ENCODE assay signal across 33 cellular contexts in the genomic region with DNA sequence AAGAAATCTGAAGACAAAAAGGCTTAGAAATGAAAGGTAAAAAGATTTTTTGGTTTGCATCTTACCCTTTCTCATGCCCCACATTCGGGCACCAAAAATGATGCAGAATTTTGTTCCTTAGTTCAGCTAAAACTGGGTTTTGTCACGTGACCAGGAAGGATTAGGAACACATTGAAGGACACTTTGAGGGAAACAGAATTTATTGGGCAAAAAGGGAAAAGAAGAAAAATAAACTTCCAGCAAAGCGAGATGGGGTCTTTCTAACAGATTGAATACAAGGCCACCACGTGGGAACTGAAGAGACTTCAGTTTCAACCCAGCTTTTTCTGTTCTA.
"Had no signal": no experiment of that assay in that cellular context is flagged by ENCODE, and none has a peak within 500 bp of the region (broad histone marks: within the 10 kb centered on the region; RNA-seq: fewer than 3 reads in every experiment).

No MANE protein-coding gene starts in this region.

- H3K27me3 ChIP-seq: adrenal gland, body of pancreas, breast epithelium, MG63, Peyer's patch, SJSA1 had no signal

- DNase-seq: activated B cell treated with CpG ODN at 0.5 μM for 24 hours; activated CD4-positive, alpha-beta memory T cell treated with anti-CD3 and anti-CD28 coated beads for 36 hours; activated CD4-positive, alpha-beta T cell treated with anti-CD3 and anti-CD28 coated beads for 4 hours; activated CD4-positive, alpha-beta T cell treated with anti-CD3 and anti-CD28 coated beads, Interleukin-2, amount 50 U/mL, for 1 hour; activated CD4-positive, CD25-positive, alpha-beta regulatory T cell treated with anti-CD3 and anti-CD28 coated beads, Interleukin-2, amount 50 U/mL, for 72 hours; activated CD8-positive, alpha-beta memory T cell treated with anti-CD3 and anti-CD28 coated beads, Interleukin-2, amount 50 U/mL, for 4 hours; activated gamma-delta T cell treated with Interleukin-2 at 50 U/mL for 16 hours; activated naive CD4-positive, alpha-beta T cell treated with anti-CD3 and anti-CD28 coated beads for 36 hours; activated T-cell treated with anti-CD3 and anti-CD28 coated beads for 4 hours; activated T-cell treated with anti-CD3 and anti-CD28 coated beads, Interleukin-2, amount 50 U/mL, for 4 hours; adrenal gland; body of pancreas; Kasumi-1; KG1; MG63; NCI-H1048; NCI-H1105 treated with DMSO at 0.1 percent for 48 hours; NCI-H1436; NCI-H1694; NCI-H1930; NCI-H345; NCI-H524 treated with DMSO at 0.1 percent for 48 hours; PC-3; Peyer's patch; RPMI8226; SHP77 treated with DMSO at 0.1 percent for 48 hours; SK-N-SH had no signal

- H3K27ac Mint-ChIP-seq: activated B cell treated with CpG ODN at 0.5 μM for 24 hours; activated CD4-positive, alpha-beta memory T cell treated with anti-CD3 and anti-CD28 coated beads for 36 hours; activated naive CD4-positive, alpha-beta T cell treated with anti-CD3 and anti-CD28 coated beads for 36 hours; activated naive CD4-positive, alpha-beta T cell treated with anti-CD3 and anti-CD28 coated beads, Interleukin-2, amount 50 U/mL, for 72 hours; activated T-helper 1 cell treated with anti-CD3 and anti-CD28 coated beads, Interleukin-12 subunit alpha, Interleukin-12 subunit beta, Interleukin-2, Interleukin-4 antibody, amounts not matched to agents 30 ng/mL and 10 ng/mL and 1 ng/mL, durations not matched to agents 14 hours and 24 hours and 36 hours; T-helper 1 cell treated with Interleukin-12 subunit alpha and Interleukin-12 subunit beta and Interleukin-4 antibody, amounts not matched to agents 30 μg/mL and 1 μg/mL, for 36 hours; T-helper 2 cell treated with Interferon-gamma antibody and Interleukin-4, amounts not matched to agents 5 μg/mL and 100 μg/mL, for 36 hours had no signal

- H3K9me2 ChIP-seq: SK-N-SH had no signal

- H3K4me1 Mint-ChIP-seq: activated B cell treated with CpG ODN at 0.5 μM for 24 hours had no signal

- H3K4me2 ChIP-seq: SK-N-SH had no signal

- H3K9me3 Mint-ChIP-seq: activated T-helper 1 cell treated with anti-CD3 and anti-CD28 coated beads, Interleukin-12 subunit alpha, Interleukin-12 subunit beta, Interleukin-2, Interleukin-4 antibody, amounts not matched to agents 30 ng/mL and 10 ng/mL and 1 ng/mL, durations not matched to agents 14 hours and 24 hours and 36 hours had no signal

- H3K27ac ChIP-seq: adrenal gland, body of pancreas, breast epithelium, Peyer's patch, SJSA1 had no signal

- H3K4me1 ChIP-seq: adrenal gland, body of pancreas, breast epithelium, Peyer's patch, SJSA1 had no signal

- H3K9me3 ChIP-seq: MG63, SJSA1 had no signal

- H3K4me3 Mint-ChIP-seq: activated B cell treated with CpG ODN at 0.5 μM for 24 hours; activated CD4-positive, alpha-beta memory T cell treated with anti-CD3 and anti-CD28 coated beads for 36 hours; activated naive CD4-positive, alpha-beta T cell treated with anti-CD3 and anti-CD28 coated beads for 36 hours; activated T-cell treated with anti-CD3 and anti-CD28 coated beads, Interleukin-2, amount 50 U/mL, for 4 hours; activated T-helper 1 cell treated with anti-CD3 and anti-CD28 coated beads, Interleukin-12 subunit alpha, Interleukin-12 subunit beta, Interleukin-2, Interleukin-4 antibody, amounts not matched to agents 30 ng/mL and 10 ng/mL and 1 ng/mL, durations not matched to agents 14 hours and 24 hours and 36 hours; T-helper 1 cell treated with Interleukin-12 subunit alpha and Interleukin-12 subunit beta and Interleukin-4 antibody, amounts not matched to agents 30 μg/mL and 1 μg/mL, for 36 hours; T-helper 2 cell treated with Interferon-gamma antibody and Interleukin-4, amounts not matched to agents 5 μg/mL and 100 μg/mL, for 36 hours had no signal

- ATAC-seq: activated naive CD4-positive, alpha-beta T cell treated with anti-CD3 and anti-CD28 coated beads, Interleukin-2, amount 50 U/mL, for 72 hours; activated T-cell treated with anti-CD3 and anti-CD28 coated beads, Interleukin-2, amount 50 U/mL, for 4 hours; body of pancreas; PC-3 had no signal

- H3K36me3 ChIP-seq: adrenal gland, breast epithelium, MG63, SJSA1 had no signal

- H3K27me3 Mint-ChIP-seq: activated B cell treated with CpG ODN at 0.5 μM for 24 hours; activated CD4-positive, alpha-beta memory T cell treated with anti-CD3 and anti-CD28 coated beads for 36 hours had no signal

- H3K4me3 ChIP-seq: adrenal gland, body of pancreas, breast epithelium, MG63, Peyer's patch, SJSA1 had no signal
